ENCODE assay signal across 8 cellular contexts in the genomic region with DNA sequence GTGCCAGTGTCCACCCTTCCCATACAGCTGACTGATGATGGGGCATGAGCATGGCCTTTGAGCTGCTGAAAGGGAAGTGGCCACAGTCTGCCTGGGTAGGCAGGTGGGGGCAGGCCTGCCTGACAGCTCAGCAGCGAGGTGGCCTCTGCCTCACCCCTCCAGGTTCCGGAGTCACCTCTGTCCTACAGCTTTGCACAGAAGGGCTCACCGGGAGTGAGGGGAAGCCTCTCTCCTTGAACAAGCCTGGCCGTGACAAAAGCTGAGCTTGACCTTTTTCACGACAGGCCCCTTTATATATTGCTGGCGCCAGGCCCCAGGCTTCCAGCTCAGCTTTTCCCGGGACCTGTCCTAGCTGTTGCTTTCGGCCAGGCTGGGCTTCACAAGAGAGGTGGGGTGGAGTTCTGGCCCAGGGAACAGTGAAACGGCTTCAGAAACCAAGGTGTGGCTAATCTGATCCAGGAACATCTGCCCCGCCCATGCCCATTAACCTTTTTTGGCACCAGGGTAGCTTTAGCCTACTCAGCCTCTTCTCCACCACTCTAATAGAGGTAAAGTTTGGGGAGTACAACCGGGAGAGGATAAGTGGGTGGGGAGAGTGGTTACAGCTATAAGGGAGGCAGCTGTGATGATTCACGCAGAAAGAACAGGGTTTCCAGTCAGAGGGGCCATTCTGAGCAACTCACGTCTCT. TPM values are rescaled to one million over a fixed set of nuclear protein-coding genes. Genes with fewer than 3 reads are reported as not detected.
A peak's percentile ranks its signal among the peaks of the same experiment; 100 is the strongest.
DNase-seq lines count a peak whose midpoint lies in the region; ATAC-seq lines count a peak whose summit lies in the region.

No MANE protein-coding gene starts in this region.

- H3K4me3 Mint-ChIP-seq in activated naive CD8-positive, alpha-beta T cell treated with anti-CD3 and anti-CD28 coated beads, Interleukin-2, amount 50 U/mL, for 24 hours: peak overlapping the region; percentile 35

- ATAC-seq in right cardiac atrium (peak; percentile 4 to 44), left ventricle myocardium superior (no peak)
- peak; percentile 66 for ATAC-seq in activated naive CD8-positive, alpha-beta T cell treated with anti-CD3 and anti-CD28 coated beads, Interleukin-2, amount 50 U/mL, for 24 hours

- H3K79me1 ChIP-seq in mesenchymal stem cell (replicated peaks; ENCODE audit: low read length, poor library complexity, severe bottlenecking): no peaks in the 10 kb centered on the region

- H3K9ac ChIP-seq in mesenchymal stem cell (ENCODE audit: low read length): peak overlapping the region; percentile 68

- H2BK5ac ChIP-seq in mesenchymal stem cell (ENCODE audit: low read depth, low read length, poor library complexity, severe bottlenecking): no peak overlapping the region

- H3K4me1 ChIP-seq in right cardiac atrium (ENCODE audit: control insufficient read depth, insufficient read depth, low read length): peaks cover 3% of the 10 kb centered on the region
- peaks cover 19% of the 10 kb centered on the region for H3K4me1 ChIP-seq in mesenchymal stem cell (ENCODE audit: control insufficient read depth, insufficient read depth, low read depth, low read length)

- peak overlapping the region in 1 of 2 experiments; percentile 60 for H3K23ac ChIP-seq in mesenchymal stem cell (ENCODE audit: low read length in 2 of 2)

- peaks cover 0 to 12% of the 10 kb centered on the region in 2 experiments for H3K36me3 ChIP-seq in mesenchymal stem cell (ENCODE audit: control insufficient read depth in 1 of 2, insufficient read depth in 2 of 2, low read depth in 1 of 2, low read length in 2 of 2)

- H2AFZ ChIP-seq in mesenchymal stem cell (ENCODE audit: low read depth, low read length): peak overlapping the region; percentile 74

- peak overlapping the region; percentile 37 for H2BK15ac ChIP-seq in mesenchymal stem cell (ENCODE audit: low read depth, poor library complexity, severe bottlenecking)

- H4K8ac ChIP-seq in mesenchymal stem cell (ENCODE audit: low read length): peak overlapping the region; percentile 30

- intact Hi-C loops in right cardiac atrium (cut with DNase I): no loop called here
- intact Hi-C loops in left ventricle myocardium superior (cut with micrococcal nuclease): no loop called here

- H3K9me3 Mint-ChIP-seq in activated naive CD8-positive, alpha-beta T cell treated with anti-CD3 and anti-CD28 coated beads, Interleukin-2, amount 50 U/mL, for 24 hours: no peaks in the 10 kb centered on the region

- peak overlapping the region; percentile 21 for H2BK120ac ChIP-seq in mesenchymal stem cell (ENCODE audit: low read depth, low read length)

- H3K27me3 Mint-ChIP-seq in activated naive CD8-positive, alpha-beta T cell treated with anti-CD3 and anti-CD28 coated beads, Interleukin-2, amount 50 U/mL, for 24 hours: no peaks in the 10 kb centered on the region

- peak overlapping the region; percentile 27 to 90 for H3K4ac ChIP-seq in mesenchymal stem cell (ENCODE audit: low read depth in 1 of 2, low read length in 2 of 2)

- H3K9me3 ChIP-seq in right cardiac atrium (ENCODE audit: control insufficient read depth, low read length): no peaks in the 10 kb centered on the region
- no peaks in the 10 kb centered on the region for H3K9me3 ChIP-seq in mesenchymal stem cell (ENCODE audit: control insufficient read depth, low read length)

- H3K4me3 ChIP-seq in right cardiac atrium (ENCODE audit: low read length): no peak overlapping the region
- H3K4me3 ChIP-seq in mesenchymal stem cell (ENCODE audit: insufficient read depth in 1 of 2, low read depth in 1 of 2, low read length in 2 of 2): no peak overlapping the region

- peak overlapping the region; percentile 53 for H4K91ac ChIP-seq in mesenchymal stem cell (ENCODE audit: low read length)

- no peak overlapping the region for H3K27ac ChIP-seq in right cardiac atrium (ENCODE audit: low read length)
- peak overlapping the region; percentile 67 for H3K27ac ChIP-seq in mesenchymal stem cell (ENCODE audit: low read length, poor library complexity, severe bottlenecking)

- H3K4me1 Mint-ChIP-seq in activated naive CD8-positive, alpha-beta T cell treated with anti-CD3 and anti-CD28 coated beads, Interleukin-2, amount 50 U/mL, for 24 hours: peaks cover 43% of the 10 kb centered on the region

- H3K4me2 ChIP-seq in mesenchymal stem cell (ENCODE audit: low read length, poor library complexity, severe bottlenecking): no peak overlapping the region

- H2AK5ac ChIP-seq in mesenchymal stem cell (ENCODE audit: low read length, severe bottlenecking): peak overlapping the region; percentile 35

- no peaks in the 10 kb centered on the region for H3K27me3 ChIP-seq in right cardiac atrium (ENCODE audit: control insufficient read depth, insufficient read depth)
- H3K27me3 ChIP-seq in mesenchymal stem cell (ENCODE audit: control insufficient read depth in 1 of 2, insufficient read depth in 1 of 2, low read length in 2 of 2): no peaks in the 10 kb centered on the region

- H2BK12ac ChIP-seq in mesenchymal stem cell (ENCODE audit: low read length in 2 of 2): peak overlapping the region; percentile 51 to 100

- no peaks in the 10 kb centered on the region for H3K36me3 Mint-ChIP-seq in activated naive CD8-positive, alpha-beta T cell treated with anti-CD3 and anti-CD28 coated beads, Interleukin-2, amount 50 U/mL, for 24 hours (ENCODE audit: low read depth)

- peak overlapping the region; percentile 68 to 99 for H3K18ac ChIP-seq in mesenchymal stem cell (ENCODE audit: low read depth in 1 of 2, low read length in 2 of 2)

- WGBS in right cardiac atrium: 61% methylated on average over 13 of the region's 13 CpGs
- WGBS in mesenchymal stem cell: 36% methylated on average over 11 of the region's 13 CpGs

- DNase-seq in right cardiac atrium: no peak
- no peak for DNase-seq in left ventricle myocardium superior
- no peak for DNase-seq in activated naive CD8-positive, alpha-beta T cell treated with anti-CD3 and anti-CD28 coated beads, Interleukin-2, amount 50 U/mL, for 24 hours
- peak; percentile 83 for DNase-seq in mesenchymal stem cell
- peak; percentile 81 for DNase-seq in ureter (ENCODE audit: low spot score)
- DNase-seq in activated effector memory CD4-positive, alpha-beta T cell treated with Interleukin-2 at 50 U/mL for 16 hours: no peak
- DNase-seq in activated effector memory CD4-positive, alpha-beta T cell treated with anti-CD3 and anti-CD28 coated beads, Interleukin-2, amount 50 U/mL, for 16 hours: no peak
- no peak for DNase-seq in COLO668 (lab: John Stamatoyannopoulos, UW; ENCODE audit: unreplicated experiment)

- H3K27ac Mint-ChIP-seq in activated naive CD8-positive, alpha-beta T cell treated with anti-CD3 and anti-CD28 coated beads, Interleukin-2, amount 50 U/mL, for 24 hours: peak overlapping the region; percentile 91

- H3K14ac ChIP-seq in mesenchymal stem cell (ENCODE audit: low read length in 2 of 2): peak overlapping the region in 1 of 2 experiments; percentile 97

RNA-seq across cellular contexts. Expression of a gene that starts 42.9 kb away (rescaled TPM):
- 1 to 10 TPM in 3 of 4 donors, under 1 TPM in 1; 0.64 to 2.4 (median 1.6) TPM for total RNA-seq in right cardiac atrium
- polyA plus RNA-seq in right cardiac atrium: 1.8 TPM
- 2.2 TPM for total RNA-seq in left ventricle myocardium superior
- 2.1 TPM for polyA plus RNA-seq in mesenchymal stem cell (2013, experiment 1 of 2)
- 2.2 TPM for polyA plus RNA-seq in mesenchymal stem cell (2013, experiment 2 of 2)
- 69.3 TPM for total RNA-seq in ureter

RNA-seq across cellular contexts. Expression of a gene that starts 49.2 kb away (rescaled TPM):
- total RNA-seq in right cardiac atrium (10 to 100 TPM; 21.6 to 29.6 (median 26.9) TPM), left ventricle myocardium superior (32.2 TPM), ureter (34.2 TPM)
- polyA plus RNA-seq in right cardiac atrium: 21.8 TPM
- polyA plus RNA-seq in mesenchymal stem cell (2013, experiment 1 of 2): 17.9 TPM
- polyA plus RNA-seq in mesenchymal stem cell (2013, experiment 2 of 2): 18.2 TPM

Comparison
In these comparisons a context has a peak if more than half of its experiments do, and no peak if none do; other contexts are left out.
1. DNase-seq: peak in mesenchymal stem cell (single experiment) and ureter (single experiment); none in right cardiac atrium (0 of 3), left ventricle myocardium superior (single experiment), activated naive CD8-positive, alpha-beta T cell treated with anti-CD3 and anti-CD28 coated beads, Interleukin-2, amount 50 U/mL, for 24 hours (single experiment), activated effector memory CD4-positive, alpha-beta T cell treated with Interleukin-2 at 50 U/mL for 16 hours (single experiment), activated effector memory CD4-positive, alpha-beta T cell treated with anti-CD3 and anti-CD28 coated beads, Interleukin-2, amount 50 U/mL, for 16 hours (single experiment) and COLO668 (single experiment).
2. RNA of a gene that starts 42.9 kb away (total RNA-seq): 69.3 TPM in ureter (single experiment); 2.2 TPM in left ventricle myocardium superior (single experiment) and 0.64 to 2.4 TPM in right cardiac atrium; every median in the first group is over 10 times any median in the second.